ENCODE assay signal across 10 cellular contexts in the genomic region with DNA sequence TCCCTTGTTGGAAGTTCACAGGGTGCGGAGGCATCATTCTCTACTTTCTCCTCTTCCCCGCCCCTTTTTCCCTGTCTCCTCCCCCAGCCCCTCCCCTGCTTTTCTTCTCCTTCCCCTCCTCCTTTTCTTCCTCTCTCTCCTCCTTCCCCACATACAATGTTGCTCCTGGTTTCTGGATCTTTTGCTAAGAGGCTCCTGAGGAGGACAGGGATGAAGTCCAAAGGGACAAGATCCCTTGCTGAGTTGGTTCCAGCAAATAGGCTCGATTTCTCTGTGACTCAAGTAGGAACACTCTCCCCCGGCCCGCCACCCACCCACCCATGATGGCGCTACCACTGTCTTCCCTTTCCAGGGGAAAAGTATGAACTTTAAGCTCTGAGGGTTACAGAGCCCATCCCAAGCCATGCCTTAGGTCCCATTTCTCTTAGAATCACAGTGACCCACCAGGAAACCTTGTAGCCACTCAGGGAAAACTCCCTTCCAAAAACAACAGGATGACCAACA. TPM values are rescaled to one million over a fixed set of nuclear protein-coding genes. Genes with fewer than 3 reads are reported as not detected.
DNase-seq lines count a peak whose midpoint lies in the region; ATAC-seq and TF ChIP-seq lines count a peak whose summit lies in the region.
"Had no signal": no experiment of that assay in that cellular context is flagged by ENCODE, and none has a peak within 500 bp of the region (broad histone marks: within the 10 kb centered on the region; RNA-seq: fewer than 3 reads in every experiment).

No MANE protein-coding gene starts in this region.

- H3K4me1 ChIP-seq in CD8-positive, alpha-beta T cell (ENCODE audit: insufficient read depth, low read length), result peaks cover 33% of the 10 kb centered on the region

- no peaks in the 10 kb centered on the region for H3K27me3 Mint-ChIP-seq in CD8-positive, alpha-beta T cell (ENCODE audit: low read depth)
- H3K27me3 Mint-ChIP-seq in IgD-negative memory B cell, result no peaks in the 10 kb centered on the region
- no peaks in the 10 kb centered on the region for H3K27me3 Mint-ChIP-seq in natural killer cell treated with Interleukin-12 subunit alpha and Interleukin-12 subunit beta and Interleukin-15 and Interleukin-18, amount 100 ng/mL, for 72 hours
- H3K27me3 Mint-ChIP-seq: activated naive CD8-positive, alpha-beta T cell treated with anti-CD3 and anti-CD28 coated beads for 36 hours had no signal

- H3K27ac Mint-ChIP-seq in CD8-positive, alpha-beta T cell, result no peak overlapping the region
- peak overlapping the region in 1 of 3 donors; percentile 75 for H3K27ac Mint-ChIP-seq in IgD-negative memory B cell
- H3K27ac Mint-ChIP-seq in natural killer cell treated with Interleukin-12 subunit alpha and Interleukin-12 subunit beta and Interleukin-15 and Interleukin-18, amount 100 ng/mL, for 72 hours, result no peak overlapping the region

- no peak for DNase-seq in CD8-positive, alpha-beta T cell
- DNase-seq in cerebellar cortex (ENCODE audit: low spot score), result peak; percentile 60
- no peak for DNase-seq in natural killer cell treated with Interleukin-12 subunit alpha and Interleukin-12 subunit beta and Interleukin-15 and Interleukin-18, amount 100 ng/mL, for 72 hours (ENCODE audit: low spot score)
- no peak for DNase-seq in NCI-H2029 (lab: John Stamatoyannopoulos, UW)
- DNase-seq in activated CD4-positive, alpha-beta T cell treated with anti-CD3 and anti-CD28 coated beads for 48 hours, result no peak
- no peak for DNase-seq in DMS79 treated with DMSO at 0.1 percent for 48 hours (lab: John Stamatoyannopoulos, UW)
- DNase-seq in SKM-1 treated with dmso at 0.1 percent for 144 hours (lab: John Stamatoyannopoulos, UW; ENCODE audit: unreplicated experiment), result no peak

- TF ChIP-seq CTCF in CD8-positive, alpha-beta T cell (IDR thresholded peaks at IDR 0.05), result no peak

- POLR2A ChIA-PET in CD8-positive, alpha-beta T cell (lab: Charles Lee), result no interaction called here

- ATAC-seq in CD8-positive, alpha-beta T cell, result no peak
- ATAC-seq in natural killer cell treated with Interleukin-12 subunit alpha and Interleukin-12 subunit beta and Interleukin-15 and Interleukin-18, amount 100 ng/mL, for 72 hours, result no peak

- peak overlapping the region; percentile 88 for H3K4me3 Mint-ChIP-seq in CD8-positive, alpha-beta T cell
- peak overlapping the region in 3 of 4 donors; percentile 49 to 91 (median 60) for H3K4me3 Mint-ChIP-seq in IgD-negative memory B cell
- H3K4me3 Mint-ChIP-seq in natural killer cell treated with Interleukin-12 subunit alpha and Interleukin-12 subunit beta and Interleukin-15 and Interleukin-18, amount 100 ng/mL, for 72 hours, result peak overlapping the region; percentile 77

- no peaks in the 10 kb centered on the region for H3K27me3 ChIP-seq in CD8-positive, alpha-beta T cell (ENCODE audit: insufficient read depth, low read length)

- CTCF ChIA-PET in CD8-positive, alpha-beta T cell (lab: Charles Lee), result interaction anchor here (0.6 to 2.0 kb wide), 2 partner anchors 32 to 434 kb away, joined by 3 to 4 read pairs; no protein-coding TSS in a partner anchor

- no peaks in the 10 kb centered on the region for H3K36me3 ChIP-seq in CD8-positive, alpha-beta T cell (ENCODE audit: insufficient read depth, low read length)

- H3K9me3 ChIP-seq in CD8-positive, alpha-beta T cell (ENCODE audit: low read length), result no peaks in the 10 kb centered on the region

- no peaks in the 10 kb centered on the region for H3K9me3 Mint-ChIP-seq in CD8-positive, alpha-beta T cell
- no peaks in the 10 kb centered on the region for H3K9me3 Mint-ChIP-seq in IgD-negative memory B cell
- H3K9me3 Mint-ChIP-seq in natural killer cell treated with Interleukin-12 subunit alpha and Interleukin-12 subunit beta and Interleukin-15 and Interleukin-18, amount 100 ng/mL, for 72 hours, result no peaks in the 10 kb centered on the region
- H3K9me3 Mint-ChIP-seq: activated CD4-positive, alpha-beta memory T cell treated with anti-CD3 and anti-CD28 coated beads, Interleukin-2, amount 10 ng/mL, durations not matched to agents 7 days and 5 days; activated naive CD8-positive, alpha-beta T cell treated with anti-CD3 and anti-CD28 coated beads for 36 hours had no signal

- H3K36me3 Mint-ChIP-seq in CD8-positive, alpha-beta T cell, result no peaks in the 10 kb centered on the region
- H3K36me3 Mint-ChIP-seq in IgD-negative memory B cell, result no peaks in the 10 kb centered on the region
- H3K36me3 Mint-ChIP-seq in natural killer cell treated with Interleukin-12 subunit alpha and Interleukin-12 subunit beta and Interleukin-15 and Interleukin-18, amount 100 ng/mL, for 72 hours, result no peaks in the 10 kb centered on the region
- H3K36me3 Mint-ChIP-seq: activated naive CD8-positive, alpha-beta T cell treated with anti-CD3 and anti-CD28 coated beads for 36 hours had no signal

- H3K4me3 ChIP-seq in CD8-positive, alpha-beta T cell (ENCODE audit: low read depth, low read length), result no peak overlapping the region

- intact Hi-C loops in CD8-positive, alpha-beta T cell (cut with DNase I, micrococcal nuclease), result loop anchor here in 1 of 2 experiments (5.0 to 10.0 kb wide), 5 partner anchors 201 to 1899 kb away; partner anchors contain the start of genes LRRC73, MAD2L1BP, POLR1C and SRF

- H3K4me1 Mint-ChIP-seq in CD8-positive, alpha-beta T cell (ENCODE audit: low read depth), result peaks cover 28% of the 10 kb centered on the region
- peaks cover 3 to 8% (median 4%) of the 10 kb centered on the region in 3 donors for H3K4me1 Mint-ChIP-seq in IgD-negative memory B cell
- peaks cover 13 to 14% of the 10 kb centered on the region in 2 donors for H3K4me1 Mint-ChIP-seq in natural killer cell treated with Interleukin-12 subunit alpha and Interleukin-12 subunit beta and Interleukin-15 and Interleukin-18, amount 100 ng/mL, for 72 hours (ENCODE audit: low read depth in 2 of 2)

- no peak overlapping the region for H3K27ac ChIP-seq in CD8-positive, alpha-beta T cell (ENCODE audit: low read depth, low read length)

RNA-seq across cellular contexts. Expression of gene TFEB, which starts 0.9 kb away (rescaled TPM):
- total RNA-seq in CD8-positive, alpha-beta T cell, result 10 to 100 TPM; 10.2 to 12.7 TPM
- 196 TPM for polyA plus RNA-seq in IgD-negative memory B cell
- total RNA-seq in natural killer cell treated with Interleukin-12 subunit alpha and Interleukin-12 subunit beta and Interleukin-15 and Interleukin-18, amount 100 ng/mL, for 72 hours, result 10 to 100 TPM; 36.0 to 40.1 TPM

RNA-seq across cellular contexts. Expression of gene PGC, which starts 10.9 kb away (rescaled TPM):
- not detected for total RNA-seq in CD8-positive, alpha-beta T cell
- polyA plus RNA-seq in IgD-negative memory B cell, result not detected
- not detected for total RNA-seq in natural killer cell treated with Interleukin-12 subunit alpha and Interleukin-12 subunit beta and Interleukin-15 and Interleukin-18, amount 100 ng/mL, for 72 hours
- total RNA-seq: activated CD4-positive, alpha-beta memory T cell treated with anti-CD3 and anti-CD28 coated beads, Interleukin-2, amount 10 ng/mL, durations not matched to agents 7 days and 5 days; activated naive CD8-positive, alpha-beta T cell treated with anti-CD3 and anti-CD28 coated beads for 36 hours had no signal

RNA-seq across cellular contexts. Expression of gene FRS3, which starts 43.4 kb away (rescaled TPM):
- total RNA-seq in CD8-positive, alpha-beta T cell, result 1 to 10 TPM; 3.7 to 6.2 TPM
- 2.9 TPM for polyA plus RNA-seq in IgD-negative memory B cell
- total RNA-seq in natural killer cell treated with Interleukin-12 subunit alpha and Interleukin-12 subunit beta and Interleukin-15 and Interleukin-18, amount 100 ng/mL, for 72 hours, result 1 to 10 TPM; 7.4 to 9.5 TPM

RNA-seq across cellular contexts. Expression of gene PRICKLE4, which starts 44.3 kb away (rescaled TPM):
- not detected for total RNA-seq in CD8-positive, alpha-beta T cell
- not detected for polyA plus RNA-seq in IgD-negative memory B cell
- total RNA-seq in natural killer cell treated with Interleukin-12 subunit alpha and Interleukin-12 subunit beta and Interleukin-15 and Interleukin-18, amount 100 ng/mL, for 72 hours, result not detected
- total RNA-seq: activated CD4-positive, alpha-beta memory T cell treated with anti-CD3 and anti-CD28 coated beads, Interleukin-2, amount 10 ng/mL, durations not matched to agents 7 days and 5 days; activated naive CD8-positive, alpha-beta T cell treated with anti-CD3 and anti-CD28 coated beads for 36 hours had no signal

RNA-seq across cellular contexts. Expression of gene TOMM6, which starts 51.2 kb away (rescaled TPM):
- 100 to 1,000 TPM in 1 of 2 experiments, 10 to 100 TPM in 1; 94.3 to 101 TPM for total RNA-seq in CD8-positive, alpha-beta T cell
- 387 TPM for polyA plus RNA-seq in IgD-negative memory B cell
- total RNA-seq in natural killer cell treated with Interleukin-12 subunit alpha and Interleukin-12 subunit beta and Interleukin-15 and Interleukin-18, amount 100 ng/mL, for 72 hours, result 100 to 1,000 TPM; 208 to 284 TPM
